12 cellular contexts compared by ENCODE assay signal in the genomic region with DNA sequence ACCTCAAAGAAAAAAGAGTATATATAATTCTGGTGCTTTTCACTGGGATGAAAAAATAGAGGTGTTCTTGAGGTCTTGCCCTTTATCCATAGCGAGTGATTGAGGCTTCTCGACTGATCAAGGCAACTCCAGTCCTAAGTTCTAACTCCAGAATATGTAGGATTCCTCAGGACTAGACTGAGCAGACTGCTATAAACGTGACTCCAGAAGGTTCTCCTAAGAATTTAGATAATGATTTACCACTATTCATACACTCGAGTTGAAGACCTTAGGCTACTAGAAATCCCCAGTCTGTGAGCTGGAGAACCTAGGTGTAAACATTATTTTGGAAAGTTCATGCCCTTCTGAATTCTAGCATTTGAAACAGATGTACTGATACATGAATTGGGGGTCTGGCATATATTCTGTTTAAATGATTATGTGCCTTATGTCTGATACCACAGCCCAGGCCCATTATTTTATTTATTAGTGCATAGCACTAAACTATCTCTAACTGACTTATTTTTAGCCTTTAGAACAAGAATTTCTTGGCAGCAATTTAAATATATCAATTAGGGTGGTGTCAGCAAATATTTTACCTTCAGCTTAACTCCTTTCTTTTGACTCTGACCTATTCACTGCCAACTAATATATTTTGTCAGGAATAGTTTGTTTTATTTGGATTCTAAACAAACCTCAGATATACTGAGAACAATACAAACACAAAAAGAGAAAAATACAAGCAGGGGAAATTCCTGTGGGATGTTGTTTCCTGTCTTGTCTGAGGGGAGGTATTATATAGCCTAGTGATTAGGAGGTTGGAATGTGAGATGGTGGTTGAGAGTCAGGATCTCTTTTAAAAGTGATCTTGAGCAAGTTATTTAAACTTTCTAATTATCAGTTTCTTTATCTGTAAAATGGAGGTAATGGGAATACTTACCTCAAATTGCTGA.
DNase-seq lines count a peak whose midpoint lies in the region; ATAC-seq, FAIRE-seq and TF ChIP-seq lines count a peak whose summit lies in the region.
"Had no signal": no experiment of that assay in that cellular context is flagged by ENCODE, and none has a peak within 500 bp of the region (broad histone marks: within the 10 kb centered on the region; RNA-seq: fewer than 3 reads in every experiment).

No MANE protein-coding gene starts in this region.

- peaks cover 5% of the 10 kb centered on the region for H4K20me1 ChIP-seq in astrocyte (ENCODE audit: insufficient read depth, low read length)

- H3K4me3 ChIP-seq in astrocyte (ENCODE audit: insufficient read depth, low read depth, low read length) (no peak overlapping the region), upper lobe of right lung (no peak overlapping the region)
- H3K4me3 ChIP-seq: Peyer's patch had no signal

- DNase-seq in HFFc6: peak; percentile 30
- peak; percentile 70 for DNase-seq in astrocyte (ENCODE audit: low read depth)
- peak; percentile 25 for DNase-seq in left kidney (ENCODE audit: low read depth, low spot score)
- no peak for DNase-seq in upper lobe of right lung
- no peak for DNase-seq in inferior parietal cortex (ENCODE audit: extremely low spot score)
- no peak for DNase-seq in activated CD8-positive, alpha-beta memory T cell treated with anti-CD3 and anti-CD28 coated beads for 24 hours
- DNase-seq in activated naive CD4-positive, alpha-beta T cell (lab: John Stamatoyannopoulos, UW): no peak
- DNase-seq: activated T-cell treated with anti-CD3 and anti-CD28 coated beads, Interleukin-2, amount 50 U/mL, for 72 hours; Peyer's patch; WERI-Rb-1 had no signal

- H3K9me3 ChIP-seq in astrocyte (ENCODE audit: insufficient read depth, low read depth, low read length) (no peaks in the 10 kb centered on the region), upper lobe of right lung (no peaks in the 10 kb centered on the region)
- H3K9me3 ChIP-seq: Peyer's patch had no signal

- peak; percentile 63 for FAIRE-seq in astrocyte (lab: Jason Lieb, UNC)
- FAIRE-seq: islet of Langerhans had no signal

- H3K4me3 Mint-ChIP-seq in HFFc6 (no peak overlapping the region; the same call in 1 of the 2 replicates), astrocyte (ENCODE audit: unreplicated experiment) (peak overlapping the region; percentile 16)
- H3K4me3 Mint-ChIP-seq: activated T-cell treated with anti-CD3 and anti-CD28 coated beads, Interleukin-2, amount 50 U/mL, for 72 hours had no signal

- no peaks in the 10 kb centered on the region for H3K79me2 ChIP-seq in astrocyte (ENCODE audit: insufficient read depth, low read length)
- H3K79me2 ChIP-seq: parathyroid adenoma had no signal

- no peak for TF ChIP-seq CTCF in HFFc6 (IDR thresholded peaks at IDR 0.05)
- TF ChIP-seq CTCF in astrocyte (IDR thresholded peaks at IDR 0.05; ENCODE audit: insufficient read depth, low read depth, low read length): no peak
- no peak for TF ChIP-seq CTCF in upper lobe of right lung (IDR thresholded peaks at IDR 0.05)

- H3K36me3 Mint-ChIP-seq in HFFc6 (ENCODE audit: low read depth): no peaks in the 10 kb centered on the region
- peaks cover 6% of the 10 kb centered on the region for H3K36me3 Mint-ChIP-seq in astrocyte (ENCODE audit: low read depth, unreplicated experiment)

- intact Hi-C loops in upper lobe of right lung (cut with DNase I): no loop called here

- no peak overlapping the region for H2AFZ ChIP-seq in astrocyte (ENCODE audit: low read depth, low read length)
- H2AFZ ChIP-seq: parathyroid adenoma had no signal

- H3K27ac Mint-ChIP-seq in HFFc6 (peak overlapping the region; percentile 57), astrocyte (ENCODE audit: unreplicated experiment) (peak overlapping the region; percentile 87)
- H3K27ac Mint-ChIP-seq: activated T-cell treated with anti-CD3 and anti-CD28 coated beads, Interleukin-2, amount 50 U/mL, for 72 hours had no signal

- peak overlapping the region; percentile 27 for H3K27ac ChIP-seq in astrocyte (ENCODE audit: low read depth, low read length)
- H3K27ac ChIP-seq in upper lobe of right lung: no peak overlapping the region
- H3K27ac ChIP-seq: parathyroid adenoma, Peyer's patch, WERI-Rb-1 had no signal

- H3K9me3 Mint-ChIP-seq in HFFc6 (no peaks in the 10 kb centered on the region), astrocyte (ENCODE audit: unreplicated experiment) (no peaks in the 10 kb centered on the region)
- H3K9me3 Mint-ChIP-seq: activated T-cell treated with anti-CD3 and anti-CD28 coated beads, Interleukin-2, amount 50 U/mL, for 72 hours had no signal

- H3K4me1 ChIP-seq in astrocyte (ENCODE audit: insufficient read depth, low read length) (peaks cover 13% of the 10 kb centered on the region), upper lobe of right lung (peaks cover 14% of the 10 kb centered on the region)
- H3K4me1 ChIP-seq: parathyroid adenoma, Peyer's patch had no signal

- peaks cover 17% of the 10 kb centered on the region for H3K4me1 Mint-ChIP-seq in HFFc6 (ENCODE audit: low read depth)
- peaks cover 33% of the 10 kb centered on the region for H3K4me1 Mint-ChIP-seq in astrocyte (ENCODE audit: low read depth, unreplicated experiment)

- H3K27me3 ChIP-seq in astrocyte (ENCODE audit: insufficient read depth, low read length) (no peaks in the 10 kb centered on the region), upper lobe of right lung (no peaks in the 10 kb centered on the region)
- H3K27me3 ChIP-seq: Peyer's patch had no signal

- H3K36me3 ChIP-seq in astrocyte (ENCODE audit: insufficient read depth, low read length) (peaks cover 4% of the 10 kb centered on the region), upper lobe of right lung (peaks cover 3% of the 10 kb centered on the region)
- H3K36me3 ChIP-seq: WERI-Rb-1 had no signal

- peak overlapping the region; percentile 43 for H3K4me2 ChIP-seq in astrocyte (ENCODE audit: low read length)

- H3K27me3 Mint-ChIP-seq in HFFc6 (ENCODE audit: insufficient read depth): no peaks in the 10 kb centered on the region
- H3K27me3 Mint-ChIP-seq in astrocyte (ENCODE audit: low read depth, unreplicated experiment): no peaks in the 10 kb centered on the region

- no peak overlapping the region for H3K9ac ChIP-seq in astrocyte (ENCODE audit: low read length)
- H3K9ac ChIP-seq: parathyroid adenoma had no signal

- ATAC-seq in upper lobe of right lung: peak; percentile 74
- ATAC-seq: activated T-cell treated with anti-CD3 and anti-CD28 coated beads, Interleukin-2, amount 50 U/mL, for 72 hours had no signal

Comparison
In these comparisons a context has a peak if more than half of its experiments do, and no peak if none do; other contexts are left out.
1. DNase-seq: peak in HFFc6 (single experiment), astrocyte (single experiment) and left kidney (single experiment); none in upper lobe of right lung (single experiment), inferior parietal cortex (single experiment), activated CD8-positive, alpha-beta memory T cell treated with anti-CD3 and anti-CD28 coated beads for 24 hours (single experiment) and activated naive CD4-positive, alpha-beta T cell (0 of 4).